1 cellular context compared by ENCODE assay signal in genomic region chr4:110005461-110006056, GRCh38.
TF ChIP-seq lines count a peak whose summit lies in the region.

No MANE protein-coding gene starts in this region.

TF ChIP-seq in SK-N-SH treated with all-trans-retinoic acid at 6 μM for 48 hours, 23 proteins besides CTCF, POLR2A, EP300 and RAD21 (continued from another document):
- TF ChIP-seq CSRNP3 (CRISPR knock-in tag; IDR thresholded peaks at IDR 0.05), result no peak
